18 cellular contexts compared by ENCODE assay signal in the genomic region with DNA sequence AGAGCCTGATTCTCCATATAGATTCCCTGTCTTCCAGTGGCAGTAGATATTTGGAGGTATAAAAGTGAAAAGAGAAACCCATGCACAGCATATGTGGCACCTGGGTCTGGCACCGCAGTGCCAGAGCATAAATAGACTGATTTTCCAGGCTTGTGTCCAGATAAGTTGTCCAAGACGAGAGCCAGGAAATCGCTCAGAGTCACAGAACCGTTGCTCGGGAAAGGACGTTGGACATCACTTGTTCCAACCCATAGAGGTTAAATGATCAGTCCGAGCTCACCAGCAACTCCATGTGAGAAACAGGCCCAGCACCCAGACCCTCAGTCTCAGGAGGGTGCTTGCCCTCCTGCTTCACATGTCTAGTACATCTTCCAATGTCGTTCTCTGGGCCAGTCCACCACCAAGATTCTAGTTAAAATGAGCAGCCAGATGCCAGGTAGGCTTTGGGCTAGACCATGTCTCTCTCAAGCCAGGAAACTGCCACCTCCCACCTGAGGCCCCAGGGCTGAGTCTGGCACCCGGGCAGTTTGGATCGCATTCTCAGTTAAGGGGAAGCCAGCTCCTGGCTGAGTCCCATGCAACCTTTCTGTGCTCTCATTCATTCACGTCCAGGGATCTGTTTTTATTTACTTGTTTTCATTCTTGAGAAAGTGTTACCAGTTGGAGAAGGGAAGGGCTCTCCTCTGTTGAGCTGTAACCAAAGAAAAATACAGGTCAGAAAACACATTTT.
DNase-seq lines count a peak whose midpoint lies in the region; ATAC-seq and TF ChIP-seq lines count a peak whose summit lies in the region.
"Had no signal": no experiment of that assay in that cellular context is flagged by ENCODE, and none has a peak within 500 bp of the region (broad histone marks: within the 10 kb centered on the region; RNA-seq: fewer than 3 reads in every experiment).

No MANE protein-coding gene starts in this region.

- no peaks in the 10 kb centered on the region for H3K36me3 ChIP-seq in SK-N-MC (ENCODE audit: insufficient read depth, low read length)
- H3K36me3 ChIP-seq in gastroesophageal sphincter = peaks cover 0 to 24% of the 10 kb centered on the region in 2 donors
- peaks cover 28% of the 10 kb centered on the region for H3K36me3 ChIP-seq in lower lobe of right lung
- H3K36me3 ChIP-seq in stomach = peaks cover 0 to 6% (median 0%) of the 10 kb centered on the region in 4 donors

- ATAC-seq in gastroesophageal sphincter (peak; percentile 36), lower lobe of right lung (no peak)
- ATAC-seq: activated T-helper 17 cell treated with anti-CD3 and anti-CD28 coated beads, Interleukin-2, amount 50 U/mL, for 72 hours; GM12878 had no signal

- no peak for TF ChIP-seq POLR2A in gastroesophageal sphincter (IDR thresholded peaks at IDR 0.05)
- TF ChIP-seq POLR2A in stomach (IDR thresholded peaks at IDR 0.05) = no peak

- no peak for DNase-seq in SK-N-MC (ENCODE audit: low read depth, low spot score)
- no peak for DNase-seq in lower lobe of right lung
- DNase-seq in stomach = peak; percentile 29
- no peak for DNase-seq in Kasumi-1 (lab: John Stamatoyannopoulos, UW)
- no peak for DNase-seq in activated T-cell treated with anti-CD3 and anti-CD28 coated beads, Interleukin-2, amount 50 U/mL, for 48 hours
- no peak for DNase-seq in retina
- DNase-seq in NCI-H526 (lab: John Stamatoyannopoulos, UW) = no peak
- DNase-seq: activated CD4-positive, CD25-positive, alpha-beta regulatory T cell treated with anti-CD3 and anti-CD28 coated beads, Interleukin-2, amount 50 U/mL, for 72 hours; AML-193; GDM1; H9; kidney glomerular epithelial cell; NCI-H1930; small intestine; stimulated activated CD4-positive, alpha-beta T cell treated with anti-CD3 and anti-CD28 coated beads, Interleukin-4, amount 100 ng/mL, for 24 hours had no signal

- H3K27me3 ChIP-seq in gastroesophageal sphincter (no peaks in the 10 kb centered on the region), lower lobe of right lung (ENCODE audit: low read depth) (no peaks in the 10 kb centered on the region), stomach (no peaks in the 10 kb centered on the region)

- H3K9me3 ChIP-seq in SK-N-MC (ENCODE audit: low read depth, low read length) (no peaks in the 10 kb centered on the region), gastroesophageal sphincter (no peaks in the 10 kb centered on the region), lower lobe of right lung (no peaks in the 10 kb centered on the region), stomach (no peaks in the 10 kb centered on the region)

- TF ChIP-seq CTCF in gastroesophageal sphincter (IDR thresholded peaks at IDR 0.05) = no peak
- TF ChIP-seq CTCF in lower lobe of right lung (IDR thresholded peaks at IDR 0.05) = no peak
- TF ChIP-seq CTCF in stomach (IDR thresholded peaks at IDR 0.05) = no peak

- TF ChIP-seq EP300 in gastroesophageal sphincter (IDR thresholded peaks at IDR 0.05) (no peak), stomach (IDR thresholded peaks at IDR 0.05) (no peak)

- H3K27ac ChIP-seq in SK-N-MC (peak overlapping the region; percentile 52), gastroesophageal sphincter (peak overlapping the region; percentile 13 to 50 (median 46)), lower lobe of right lung (peak overlapping the region; percentile 24), stomach (no peak overlapping the region)

- intact Hi-C loops in lower lobe of right lung (cut with DNase I) (no loop called here), stomach (cut with DNase I; ENCODE audit: low total_unique reads) (no loop called here)

- WGBS in gastroesophageal sphincter (ENCODE audit: low coverage in 1 of 2), 2 donors = 41 to 44% methylated on average over 10 to 11 of the region's 11 CpGs
- WGBS in stomach, 5 donors = 37 to 72% (median 58%) methylated on average over 10 to 11 of the region's 11 CpGs

- H3K9ac ChIP-seq in SK-N-MC (ENCODE audit: insufficient read length) = no peak overlapping the region

- H3K4me3 ChIP-seq in SK-N-MC (no peak overlapping the region), gastroesophageal sphincter (no peak overlapping the region), lower lobe of right lung (no peak overlapping the region), stomach (no peak overlapping the region)
- H3K4me3 ChIP-seq: GM12878 had no signal

- H3K4me1 ChIP-seq in gastroesophageal sphincter (peaks cover 0 to 27% (median 0%) of the 10 kb centered on the region in 3 donors), lower lobe of right lung (peaks cover 19% of the 10 kb centered on the region), stomach (peaks cover 0 to 12% (median 0%) of the 10 kb centered on the region in 4 donors)

Comparison
In these comparisons a context has a peak if more than half of its experiments do, and no peak if none do; other contexts are left out.
1. H3K27ac ChIP-seq: peak in SK-N-MC (single experiment), gastroesophageal sphincter (4 of 4) and lower lobe of right lung (single experiment); none in stomach (0 of 5).